ENCODE assay signal across 2 cellular contexts in genomic region chr2:95355486-95355885, GRCh38. TPM values are rescaled to one million over a fixed set of nuclear protein-coding genes. Genes with fewer than 3 reads are reported as not detected.
"Had no signal": no experiment of that assay in that cellular context is flagged by ENCODE, and none has a peak within 500 bp of the region (broad histone marks: within the 10 kb centered on the region; RNA-seq: fewer than 3 reads in every experiment).

No MANE protein-coding gene starts in this region.

RNA-seq across cellular contexts. Expression of gene KCNIP3, which starts 58.3 kb away (rescaled TPM):
- total RNA-seq: OCI-LY7, SJCRH30 had no signal
